Comparison of ENCODE assay signal across 14 cellular contexts in the genomic region with DNA sequence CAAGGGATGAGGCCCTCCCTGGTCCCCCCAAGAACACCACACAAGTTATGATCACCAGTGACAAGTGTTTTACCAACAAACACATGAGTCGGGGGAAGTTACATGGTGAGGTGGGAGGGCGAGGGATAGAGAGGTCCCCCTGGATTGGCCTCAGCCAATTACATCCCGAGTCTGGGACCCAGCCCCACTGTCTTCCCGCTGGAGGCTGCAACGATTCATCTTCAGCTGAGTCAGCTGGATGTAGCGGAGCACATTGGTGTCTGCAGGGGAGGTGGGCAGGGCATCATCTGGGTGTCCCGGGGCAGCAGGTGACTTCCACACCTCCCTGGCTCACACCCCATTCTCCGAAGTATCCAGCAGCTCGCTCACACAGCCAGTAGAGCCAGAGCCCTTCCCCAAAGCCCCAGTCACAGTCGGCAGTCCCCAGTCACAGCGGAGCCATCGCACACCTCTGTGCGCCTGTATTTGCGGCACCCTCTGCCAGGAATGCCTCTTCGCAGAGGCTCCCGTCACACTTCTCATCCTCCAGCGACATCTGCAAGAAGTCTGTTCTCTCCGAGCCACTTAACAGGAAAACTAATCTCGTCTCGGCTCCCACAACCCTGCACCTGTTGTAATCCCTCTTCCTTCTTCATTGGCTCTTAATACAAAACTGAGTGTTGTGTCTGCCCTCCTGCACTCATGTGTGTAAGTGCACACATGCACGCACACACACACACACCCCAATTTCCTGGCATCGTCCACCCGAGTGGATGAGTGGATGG. TPM values are rescaled to one million over a fixed set of nuclear protein-coding genes. Genes with fewer than 3 reads are reported as not detected.
DNase-seq lines count a peak whose midpoint lies in the region; ATAC-seq, FAIRE-seq and TF ChIP-seq lines count a peak whose summit lies in the region.
"Had no signal": no experiment of that assay in that cellular context is flagged by ENCODE, and none has a peak within 500 bp of the region (broad histone marks: within the 10 kb centered on the region; RNA-seq: fewer than 3 reads in every experiment).

No MANE protein-coding gene starts in this region.

- CTCF ChIA-PET in PC-9 (lab: Charles Lee) (no interaction called here), endothelial cell of umbilical vein (lab: Charles Lee) (no interaction called here)

- H3K4me3 Mint-ChIP-seq in naive thymus-derived CD8-positive, alpha-beta T cell, result peak overlapping the region in 1 of 10 donors; percentile 4
- H3K4me3 Mint-ChIP-seq: T-helper 2 cell treated with Interferon-gamma antibody and Interleukin-4, amounts not matched to agents 5 μg/mL and 100 μg/mL, for 36 hours had no signal

- H3K36me3 Mint-ChIP-seq in naive thymus-derived CD8-positive, alpha-beta T cell, result peaks cover 0 to 8% (median 5%) of the 10 kb centered on the region in 3 donors

- peak overlapping the region; percentile 95 for H3K4me2 ChIP-seq in PC-9
- no peak overlapping the region for H3K4me2 ChIP-seq in endothelial cell of umbilical vein (ENCODE audit: insufficient read depth, low read length)

- no peak overlapping the region for H3K9ac ChIP-seq in endothelial cell of umbilical vein (replicated peaks; ENCODE audit: extremely low read depth, insufficient read depth, low read length)

- dilution Hi-C loops in endothelial cell of umbilical vein (cut with MboI; ENCODE audit: extremely low pct_ligation_motif_present, low sequenced_read_pairs), result no loop called here

- intact Hi-C loops in PC-9 (cut with micrococcal nuclease; ENCODE audit: unreplicated experiment), result loop anchor here (2.0 kb wide), 1 partner anchor 69 kb away; no protein-coding TSS in a partner anchor
- intact Hi-C loops in endothelial cell of umbilical vein (cut with micrococcal nuclease), result no loop called here

- peak overlapping the region; percentile 79 for H3K27ac ChIP-seq in 22Rv1
- no peak overlapping the region for H3K27ac ChIP-seq in PC-9
- no peak overlapping the region for H3K27ac ChIP-seq in endothelial cell of umbilical vein (ENCODE audit: insufficient read depth, low read depth, low read length)
- H3K27ac ChIP-seq: cardiac muscle cell, stomach had no signal

- H3K4me1 Mint-ChIP-seq in naive thymus-derived CD8-positive, alpha-beta T cell, result peaks cover 4 to 9% (median 6%) of the 10 kb centered on the region in 4 donors

- no peaks in the 10 kb centered on the region for H3K9me3 ChIP-seq in PC-9 (ENCODE audit: insufficient read depth, low read depth)
- no peaks in the 10 kb centered on the region for H3K9me3 ChIP-seq in endothelial cell of umbilical vein (replicated peaks; ENCODE audit: control insufficient read depth, insufficient read depth, low read length)
- H3K9me3 ChIP-seq: stomach had no signal

- POLR2A ChIA-PET in PC-9 (lab: Charles Lee; ENCODE audit: unreplicated experiment) (interaction anchor here (0.7 kb wide), 1 partner anchor 227 kb away, joined by 3 read pairs; no protein-coding TSS in a partner anchor), endothelial cell of umbilical vein (lab: Charles Lee) (no interaction called here)
- POLR2A ChIA-PET in naive thymus-derived CD8-positive, alpha-beta T cell (lab: Charles Lee), result interaction anchor here (1.0 kb wide), 1 partner anchor 73 kb away, joined by 3 read pairs; no protein-coding TSS in a partner anchor

- TF ChIP-seq POLR2A in endothelial cell of umbilical vein (IDR thresholded peaks at IDR 0.05; ENCODE audit: low read depth, low read length), result no peak

- peaks cover 17% of the 10 kb centered on the region for H3K4me1 ChIP-seq in PC-9 (replicated peaks; ENCODE audit: insufficient read depth)
- H3K4me1 ChIP-seq in endothelial cell of umbilical vein (ENCODE audit: control insufficient read depth, extremely low read depth, insufficient read depth, low read length), result peaks cover 11% of the 10 kb centered on the region

- peaks cover 18 to 43% (median 26%) of the 10 kb centered on the region in 5 donors for H3K27me3 Mint-ChIP-seq in naive thymus-derived CD8-positive, alpha-beta T cell

- FAIRE-seq in endothelial cell of umbilical vein (lab: Jason Lieb, UNC) (no peak), GM19239 (lab: Jason Lieb, UNC) (no peak)
- FAIRE-seq: D721Med had no signal

- ATAC-seq in GM21360 (IDR thresholded peaks at IDR 0.05; ENCODE audit: unreplicated experiment), result no peak
- no peak for ATAC-seq in naive thymus-derived CD8-positive, alpha-beta T cell
- ATAC-seq in HG02970 (IDR thresholded peaks at IDR 0.05; ENCODE audit: low FRiP score, unreplicated experiment), result no peak
- ATAC-seq: left ventricle myocardium superior had no signal

- H4K20me1 ChIP-seq in PC-9 (ENCODE audit: insufficient read depth), result no peaks in the 10 kb centered on the region
- no peaks in the 10 kb centered on the region for H4K20me1 ChIP-seq in endothelial cell of umbilical vein (replicated peaks; ENCODE audit: control insufficient read depth, extremely low read depth, insufficient read depth, low read length)

- H2AFZ ChIP-seq in PC-9 (peak overlapping the region; percentile 98; the same call in 1 of the 2 replicates), endothelial cell of umbilical vein (ENCODE audit: low read depth, low read length) (no peak overlapping the region)

- H3F3A ChIP-seq in PC-9 (ENCODE audit: insufficient read depth, low read depth), result peaks cover 16% of the 10 kb centered on the region; the same call in 1 of the 2 replicates

- H3K27me3 ChIP-seq in PC-9 (ENCODE audit: insufficient read depth, low read depth) (no peaks in the 10 kb centered on the region), endothelial cell of umbilical vein (ENCODE audit: control insufficient read depth in 2 of 2, insufficient read depth in 2 of 2, low read length in 2 of 2) (peaks cover 18% of the 10 kb centered on the region in 2 experiments)

- H3K9me3 Mint-ChIP-seq in naive thymus-derived CD8-positive, alpha-beta T cell, result peaks cover 0 to 2% (median 0%) of the 10 kb centered on the region in 9 donors
- H3K9me3 Mint-ChIP-seq: T-helper 2 cell treated with Interferon-gamma antibody and Interleukin-4, amounts not matched to agents 5 μg/mL and 100 μg/mL, for 36 hours had no signal

- no peaks in the 10 kb centered on the region for H3K9me2 ChIP-seq in PC-9 (ENCODE audit: insufficient read depth)

- BruUV-seq in PC-9 (replicated peaks; lab: Mats Ljungman, UMichigan) (no TSS peak), endothelial cell of umbilical vein (replicated peaks; lab: Mats Ljungman, UMichigan) (no TSS peak)

- H3K36me3 ChIP-seq in PC-9 (ENCODE audit: low read depth) (no peaks in the 10 kb centered on the region), endothelial cell of umbilical vein (ENCODE audit: control insufficient read depth in 2 of 2, extremely low read depth in 1 of 2, insufficient read depth in 2 of 2, low read length in 2 of 2) (no peaks in the 10 kb centered on the region)
- H3K36me3 ChIP-seq: cardiac muscle cell had no signal

- DNase-seq in GM20000 (ENCODE audit: low spot score) (peak; percentile 32), PC-9 (no peak), endothelial cell of umbilical vein (ENCODE audit: low read depth, low spot score) (no peak), GM19239 (ENCODE audit: insufficient read length, low spot score) (no peak)
- no peak for DNase-seq in naive thymus-derived CD8-positive, alpha-beta T cell
- DNase-seq: activated naive CD4-positive, alpha-beta T cell treated with anti-CD3 and anti-CD28 coated beads, Interleukin-2, amount 50 U/mL, for 16 hours; left ventricle myocardium superior had no signal

- no peaks in the 10 kb centered on the region for H3K9me1 ChIP-seq in endothelial cell of umbilical vein (replicated peaks; ENCODE audit: control insufficient read depth, extremely low read depth, insufficient read depth, low read length)

- H3K27ac Mint-ChIP-seq in naive thymus-derived CD8-positive, alpha-beta T cell, result peak overlapping the region in 2 of 10 donors; percentile 54 to 56
- H3K27ac Mint-ChIP-seq: T-helper 2 cell treated with Interferon-gamma antibody and Interleukin-4, amounts not matched to agents 5 μg/mL and 100 μg/mL, for 36 hours had no signal

- TF ChIP-seq CTCF in 22Rv1 (IDR thresholded peaks at IDR 0.05), result no peak
- no peak for TF ChIP-seq CTCF in GM20000 (IDR thresholded peaks at IDR 0.05; ENCODE audit: extremely low read depth, missing control alignments)
- no peak for TF ChIP-seq CTCF in PC-9 (conservative IDR thresholded peaks at IDR 0.05)
- no peak for TF ChIP-seq CTCF in endothelial cell of umbilical vein (IDR thresholded peaks at IDR 0.05; ENCODE audit: extremely low read depth in 1 of 2, insufficient read depth in 1 of 2, low read depth in 1 of 2, low read length in 2 of 2)

- H3K79me2 ChIP-seq in PC-9 (ENCODE audit: low read depth), result no peaks in the 10 kb centered on the region
- H3K79me2 ChIP-seq in endothelial cell of umbilical vein (ENCODE audit: control insufficient read depth, insufficient read depth, low read length), result no peaks in the 10 kb centered on the region

- peak overlapping the region; percentile 73; the same call in 1 of the 2 replicates for H3K4me3 ChIP-seq in PC-9
- no peak overlapping the region for H3K4me3 ChIP-seq in endothelial cell of umbilical vein (replicated peaks in 1 of 3; ENCODE audit: insufficient read depth in 1 of 3, low read depth in 1 of 3, low read length in 3 of 3)
- H3K4me3 ChIP-seq: cardiac muscle cell had no signal

RNA-seq across cellular contexts. Expression of a gene that starts 2.0 kb away (rescaled TPM):
- total RNA-seq in PC-9 (2021) (0.50 and 0.59 TPM in 2 replicates), endothelial cell of umbilical vein (not detected in 2 replicates)
- not detected in 2 replicates for polyA plus RNA-seq in endothelial cell of umbilical vein
- polyA plus RNA-seq in endothelial cell of umbilical vein (2011; cell fraction: cytosol; rRNA removed), result not detected in 2 replicates
- not detected in 2 replicates for polyA plus RNA-seq in endothelial cell of umbilical vein (2011; cell fraction: nucleus; rRNA removed)
- 0.13 and 0.14 TPM in 2 replicates for polyA plus RNA-seq in endothelial cell of umbilical vein (2012)
- not detected in 2 replicates for polyA minus RNA-seq in endothelial cell of umbilical vein
- polyA minus RNA-seq in endothelial cell of umbilical vein (2011; cell fraction: cytosol; rRNA and poly(A)+ RNA removed), result not detected
- not detected in 2 replicates for polyA minus RNA-seq in endothelial cell of umbilical vein (2011; cell fraction: nucleus; rRNA and poly(A)+ RNA removed)
- not detected for total RNA-seq in naive thymus-derived CD8-positive, alpha-beta T cell
- polyA plus RNA-seq in naive thymus-derived CD8-positive, alpha-beta T cell, result not detected
- total RNA-seq: cardiac muscle cell, left ventricle myocardium superior had no signal

RNA-seq across cellular contexts. Expression of a gene that starts 10.3 kb away (rescaled TPM):
- total RNA-seq in PC-9 (2021) (0.63 and 0.93 TPM in 2 replicates), endothelial cell of umbilical vein (not detected in 2 replicates)
- 0.10 TPM in 1 of 2 replicates, not detected in the other for polyA plus RNA-seq in endothelial cell of umbilical vein
- polyA plus RNA-seq in endothelial cell of umbilical vein (2011; cell fraction: cytosol; rRNA removed), result not detected in 2 replicates
- 0.41 and 0.42 TPM in 2 replicates for polyA plus RNA-seq in endothelial cell of umbilical vein (2011; cell fraction: nucleus; rRNA removed)
- not detected in 2 replicates for polyA plus RNA-seq in endothelial cell of umbilical vein (2012)
- polyA minus RNA-seq in endothelial cell of umbilical vein, result 0.15 TPM in 1 of 2 replicates, not detected in the other
- polyA minus RNA-seq in endothelial cell of umbilical vein (2011; cell fraction: cytosol; rRNA and poly(A)+ RNA removed), result not detected
- polyA minus RNA-seq in endothelial cell of umbilical vein (2011; cell fraction: nucleus; rRNA and poly(A)+ RNA removed), result not detected in 2 replicates
- 1 to 10 TPM; 2.3 to 2.6 TPM for total RNA-seq in naive thymus-derived CD8-positive, alpha-beta T cell
- polyA plus RNA-seq in naive thymus-derived CD8-positive, alpha-beta T cell, result under 1 TPM in 1 of 3 donors, not detected in 2; 0.14 TPM
- total RNA-seq: left ventricle myocardium superior, stomach had no signal

RNA-seq across cellular contexts. Expression of a gene that starts 25.0 kb away (rescaled TPM):
- total RNA-seq in PC-9 (2021) (26.9 and 29.5 TPM in 2 replicates), endothelial cell of umbilical vein (16.5 and 19.4 TPM in 2 replicates)
- polyA plus RNA-seq in endothelial cell of umbilical vein, result 6.3 and 7.7 TPM in 2 replicates
- polyA plus RNA-seq in endothelial cell of umbilical vein (2011; cell fraction: cytosol; rRNA removed), result 3.4 and 5.2 TPM in 2 replicates
- polyA plus RNA-seq in endothelial cell of umbilical vein (2011; cell fraction: nucleus; rRNA removed), result 21.3 and 22.1 TPM in 2 replicates
- 6.6 and 9.7 TPM in 2 replicates for polyA plus RNA-seq in endothelial cell of umbilical vein (2012)
- 7.1 and 7.5 TPM in 2 replicates for polyA minus RNA-seq in endothelial cell of umbilical vein
- polyA minus RNA-seq in endothelial cell of umbilical vein (2011; cell fraction: cytosol; rRNA and poly(A)+ RNA removed), result 6.2 TPM
- 11.0 and 17.9 TPM in 2 replicates for polyA minus RNA-seq in endothelial cell of umbilical vein (2011; cell fraction: nucleus; rRNA and poly(A)+ RNA removed)
- total RNA-seq in naive thymus-derived CD8-positive, alpha-beta T cell, result 10 to 100 TPM; 35.4 to 35.6 TPM
- under 1 TPM; 0.15 to 0.58 (median 0.35) TPM for polyA plus RNA-seq in naive thymus-derived CD8-positive, alpha-beta T cell
